Comparison of ENCODE assay signal across 11 cellular contexts in the genomic region with DNA sequence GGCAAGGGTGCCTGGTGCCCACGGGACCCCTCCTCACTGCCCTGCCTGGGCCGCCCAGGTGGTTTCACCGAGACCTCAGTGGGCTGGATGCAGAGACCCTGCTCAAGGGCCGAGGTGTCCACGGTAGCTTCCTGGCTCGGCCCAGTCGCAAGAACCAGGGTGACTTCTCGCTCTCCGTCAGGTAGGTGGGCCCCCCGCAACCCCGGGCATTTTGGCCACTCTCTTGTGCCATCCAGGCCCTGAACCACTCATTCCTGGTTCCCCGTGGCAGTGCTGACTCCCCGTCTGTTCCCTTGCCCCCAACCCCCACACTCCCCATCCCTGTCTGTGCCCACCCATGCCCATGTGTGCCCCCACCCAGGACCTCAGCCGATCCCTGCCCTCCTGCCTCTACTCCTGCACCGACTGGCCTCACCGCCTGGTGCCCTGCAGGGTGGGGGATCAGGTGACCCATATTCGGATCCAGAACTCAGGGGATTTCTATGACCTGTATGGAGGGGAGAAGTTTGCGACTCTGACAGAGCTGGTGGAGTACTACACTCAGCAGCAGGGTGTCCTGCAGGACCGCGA. TPM values are rescaled to one million over a fixed set of nuclear protein-coding genes. Genes with fewer than 3 reads are reported as not detected.
DNase-seq lines count a peak whose midpoint lies in the region; ATAC-seq and TF ChIP-seq lines count a peak whose summit lies in the region.
"Had no signal": no experiment of that assay in that cellular context is flagged by ENCODE, and none has a peak within 500 bp of the region (broad histone marks: within the 10 kb centered on the region; RNA-seq: fewer than 3 reads in every experiment).

No MANE protein-coding gene starts in this region.

- H4K8ac ChIP-seq in mesenchymal stem cell (ENCODE audit: low read length): no peak overlapping the region

- ATAC-seq in esophagus mucosa (no peak), HG02588 (IDR thresholded peaks at IDR 0.05; ENCODE audit: unreplicated experiment) (no peak)
- ATAC-seq: WTC11 had no signal

- H3K36me3 Mint-ChIP-seq in activated naive CD8-positive, alpha-beta T cell treated with anti-CD3 and anti-CD28 coated beads for 36 hours: peaks cover 51% of the 10 kb centered on the region
- H3K36me3 Mint-ChIP-seq: WTC11 had no signal

- H3K4me2 ChIP-seq in mesenchymal stem cell (ENCODE audit: low read length, poor library complexity, severe bottlenecking): no peak overlapping the region
- H3K4me2 ChIP-seq: smooth muscle cell had no signal

- TF ChIP-seq POLR2A in tibial nerve (IDR thresholded peaks at IDR 0.05): no peak

- H3K9me3 Mint-ChIP-seq in activated naive CD8-positive, alpha-beta T cell treated with anti-CD3 and anti-CD28 coated beads for 36 hours: no peaks in the 10 kb centered on the region
- H3K9me3 Mint-ChIP-seq: WTC11 had no signal

- DNase-seq in activated naive CD4-positive, alpha-beta T cell treated with Interleukin-2 at 50 U/mL for 16 hours: peak; percentile 35
- DNase-seq in activated naive CD4-positive, alpha-beta T cell (lab: John Stamatoyannopoulos, UW): no peak
- no peak for DNase-seq in activated naive CD8-positive, alpha-beta T cell treated with anti-CD3 and anti-CD28 coated beads for 36 hours
- no peak for DNase-seq in mesenchymal stem cell
- DNase-seq in tibial nerve (ENCODE audit: low spot score in 2 of 2): no peak
- DNase-seq in KBM-7: no peak
- DNase-seq: NCI-H774 had no signal

- TF ChIP-seq CTCF in tibial nerve (IDR thresholded peaks at IDR 0.05): no peak

- H3K4me1 Mint-ChIP-seq in activated naive CD8-positive, alpha-beta T cell treated with anti-CD3 and anti-CD28 coated beads for 36 hours: peaks cover 70% of the 10 kb centered on the region

- no peak overlapping the region for H2BK120ac ChIP-seq in mesenchymal stem cell (ENCODE audit: low read depth, low read length)

- H3K9me3 ChIP-seq in mesenchymal stem cell (ENCODE audit: control insufficient read depth, low read length) (no peaks in the 10 kb centered on the region), tibial nerve (no peaks in the 10 kb centered on the region)

- peaks cover 4% of the 10 kb centered on the region for H3K27me3 Mint-ChIP-seq in activated naive CD8-positive, alpha-beta T cell treated with anti-CD3 and anti-CD28 coated beads for 36 hours

- TF ChIP-seq EP300 in tibial nerve (IDR thresholded peaks at IDR 0.05): no peak

- peaks cover 15% of the 10 kb centered on the region for H3K4me1 ChIP-seq in mesenchymal stem cell (ENCODE audit: control insufficient read depth, insufficient read depth, low read depth, low read length)
- peaks cover 0 to 37% (median 18%) of the 10 kb centered on the region in 4 donors for H3K4me1 ChIP-seq in tibial nerve

- peaks cover 0 to 15% of the 10 kb centered on the region in 2 experiments for H3K27me3 ChIP-seq in mesenchymal stem cell (ENCODE audit: control insufficient read depth in 1 of 2, insufficient read depth in 1 of 2, low read length in 2 of 2)
- no peaks in the 10 kb centered on the region for H3K27me3 ChIP-seq in tibial nerve

- H2BK12ac ChIP-seq in mesenchymal stem cell (ENCODE audit: low read length in 2 of 2): no peak overlapping the region

- H3K9ac ChIP-seq in mesenchymal stem cell (ENCODE audit: low read length): no peak overlapping the region

- no peak overlapping the region for H3K4ac ChIP-seq in mesenchymal stem cell (ENCODE audit: low read depth in 1 of 2, low read length in 2 of 2)

- peak overlapping the region; percentile 93 for H3K27ac Mint-ChIP-seq in activated naive CD8-positive, alpha-beta T cell treated with anti-CD3 and anti-CD28 coated beads for 36 hours

- peaks cover 0 to 23% of the 10 kb centered on the region in 2 experiments for H3K36me3 ChIP-seq in mesenchymal stem cell (ENCODE audit: control insufficient read depth in 1 of 2, insufficient read depth in 2 of 2, low read depth in 1 of 2, low read length in 2 of 2)
- H3K36me3 ChIP-seq in tibial nerve: peaks cover 0 to 7% (median 0%) of the 10 kb centered on the region in 3 donors

- peak overlapping the region; percentile 100 for H3K4me3 Mint-ChIP-seq in activated naive CD8-positive, alpha-beta T cell treated with anti-CD3 and anti-CD28 coated beads for 36 hours
- H3K4me3 Mint-ChIP-seq: WTC11 had no signal

- H2AK5ac ChIP-seq in mesenchymal stem cell (ENCODE audit: low read length, severe bottlenecking): no peak overlapping the region

- H3K4me3 ChIP-seq in mesenchymal stem cell (ENCODE audit: insufficient read depth in 1 of 2, low read depth in 1 of 2, low read length in 2 of 2) (no peak overlapping the region), tibial nerve (peak overlapping the region in 3 of 4 donors; percentile 22 to 49 (median 46))
- H3K4me3 ChIP-seq: smooth muscle cell had no signal

- H3K18ac ChIP-seq in mesenchymal stem cell (ENCODE audit: low read depth in 1 of 2, low read length in 2 of 2): no peak overlapping the region

- peaks cover 5% of the 10 kb centered on the region for H3K79me1 ChIP-seq in mesenchymal stem cell (replicated peaks; ENCODE audit: low read length, poor library complexity, severe bottlenecking)

- H3K27ac ChIP-seq in mesenchymal stem cell (ENCODE audit: low read length, poor library complexity, severe bottlenecking): no peak overlapping the region
- peak overlapping the region in 3 of 4 donors; percentile 42 to 80 (median 53) for H3K27ac ChIP-seq in tibial nerve

- no peak overlapping the region for H2BK5ac ChIP-seq in mesenchymal stem cell (ENCODE audit: low read depth, low read length, poor library complexity, severe bottlenecking)

- no peak overlapping the region for H3K23ac ChIP-seq in mesenchymal stem cell (ENCODE audit: low read length in 2 of 2)

- in situ Hi-C loops in KBM-7 (cut with MboI; ENCODE audit: low pct_unique_long_range_greater_than_20kb, low sequenced_read_pairs): no loop called here

- 95% methylated on average over 20 of the region's 20 CpGs for WGBS in mesenchymal stem cell
- 80 to 86% methylated on average over 15 to 20 of the region's 20 CpGs for WGBS in tibial nerve, 2 donors

- no peak overlapping the region for H3K14ac ChIP-seq in mesenchymal stem cell (ENCODE audit: low read length in 2 of 2)

- no peak overlapping the region for H2AFZ ChIP-seq in mesenchymal stem cell (ENCODE audit: low read depth, low read length)

- peak overlapping the region; percentile 7 for H4K91ac ChIP-seq in mesenchymal stem cell (ENCODE audit: low read length)

- no peak overlapping the region for H2BK15ac ChIP-seq in mesenchymal stem cell (ENCODE audit: low read depth, poor library complexity, severe bottlenecking)

RNA-seq across cellular contexts. Expression of a gene that starts 0.5 kb away (rescaled TPM):
- total RNA-seq in activated naive CD8-positive, alpha-beta T cell treated with anti-CD3 and anti-CD28 coated beads for 36 hours: 100 to 1,000 TPM; 457 to 467 TPM
- polyA plus RNA-seq in mesenchymal stem cell (2013, experiment 1 of 2): 0.73 TPM
- polyA plus RNA-seq in mesenchymal stem cell (2013, experiment 2 of 2): 1.2 TPM
- total RNA-seq in tibial nerve (10 to 100 TPM; 11.9 to 31.5 (median 20.8) TPM), esophagus mucosa (17.8 TPM)

RNA-seq across cellular contexts. Expression of a gene that starts 7.8 kb away (rescaled TPM):
- total RNA-seq in activated naive CD8-positive, alpha-beta T cell treated with anti-CD3 and anti-CD28 coated beads for 36 hours: 100 to 1,000 TPM; 203 to 208 TPM
- polyA plus RNA-seq in mesenchymal stem cell (2013, experiment 1 of 2): 186 TPM
- 188 TPM for polyA plus RNA-seq in mesenchymal stem cell (2013, experiment 2 of 2)
- total RNA-seq in tibial nerve: 100 to 1,000 TPM; 569 to 764 (median 665) TPM
- 84.0 TPM for total RNA-seq in esophagus mucosa

RNA-seq across cellular contexts. Expression of a gene that starts 8.0 kb away (rescaled TPM):
- not detected for total RNA-seq in activated naive CD8-positive, alpha-beta T cell treated with anti-CD3 and anti-CD28 coated beads for 36 hours
- polyA plus RNA-seq in mesenchymal stem cell (2013, experiment 1 of 2): not detected
- polyA plus RNA-seq in mesenchymal stem cell (2013, experiment 2 of 2): not detected
- total RNA-seq in tibial nerve: not detected
- total RNA-seq in esophagus mucosa: not detected
- total RNA-seq: smooth muscle cell, WTC11 had no signal
- polyA plus RNA-seq: smooth muscle cell had no signal

RNA-seq across cellular contexts. Expression of a gene that starts 18.8 kb away (rescaled TPM):
- 100 to 1,000 TPM; 556 to 557 TPM for total RNA-seq in activated naive CD8-positive, alpha-beta T cell treated with anti-CD3 and anti-CD28 coated beads for 36 hours
- polyA plus RNA-seq in mesenchymal stem cell (2013, experiment 1 of 2): 253 TPM
- 265 TPM for polyA plus RNA-seq in mesenchymal stem cell (2013, experiment 2 of 2)
- 100 to 1,000 TPM; 138 to 178 (median 149) TPM for total RNA-seq in tibial nerve
- total RNA-seq in esophagus mucosa: 221 TPM

RNA-seq across cellular contexts. Expression of a gene that starts 19.1 kb away (rescaled TPM):
- 100 to 1,000 TPM; 130 to 140 TPM for total RNA-seq in activated naive CD8-positive, alpha-beta T cell treated with anti-CD3 and anti-CD28 coated beads for 36 hours
- polyA plus RNA-seq in mesenchymal stem cell (2013, experiment 1 of 2): 30.6 TPM
- 32.3 TPM for polyA plus RNA-seq in mesenchymal stem cell (2013, experiment 2 of 2)
- total RNA-seq in tibial nerve (10 to 100 TPM; 27.7 to 37.7 (median 35.9) TPM), esophagus mucosa (53.9 TPM)

Comparison
In these comparisons a context has a peak if more than half of its experiments do, and no peak if none do; other contexts are left out.
1. H3K4me3 ChIP-seq: peak in tibial nerve (3 of 4); none in mesenchymal stem cell (0 of 2).
2. RNA of a gene that starts 0.5 kb away (total RNA-seq): 457 to 467 TPM in activated naive CD8-positive, alpha-beta T cell treated with anti-CD3 and anti-CD28 coated beads for 36 hours; 11.9 to 31.5 TPM in tibial nerve and 17.8 TPM in esophagus mucosa (single experiment); every median in the first group is over 10 times any median in the second.